In genomic region chr11:46254135-46254491, GRCh38 we compare ENCODE assay signal across 25 cellular contexts. TPM values are rescaled to one million over a fixed set of nuclear protein-coding genes. Genes with fewer than 3 reads are reported as not detected.
DNase-seq lines count a peak whose midpoint lies in the region; ATAC-seq and TF ChIP-seq lines count a peak whose summit lies in the region.
"Had no signal": no experiment of that assay in that cellular context is flagged by ENCODE, and none has a peak within 500 bp of the region (broad histone marks: within the 10 kb centered on the region; RNA-seq: fewer than 3 reads in every experiment).

No MANE protein-coding gene starts in this region.

- H3K36me3 ChIP-seq in H7 (replicated peaks; ENCODE audit: control insufficient read depth, insufficient read depth, low read length) (no peaks in the 10 kb centered on the region), Peyer's patch (no peaks in the 10 kb centered on the region), breast epithelium (no peaks in the 10 kb centered on the region)
- H3K36me3 ChIP-seq: lower lobe of right lung, right atrium auricular region, SJSA1, upper lobe of left lung had no signal

- no peaks in the 10 kb centered on the region for H3K36me3 Mint-ChIP-seq in progenitor cell of endocrine pancreas (ENCODE audit: insufficient read depth)
- H3K36me3 Mint-ChIP-seq in activated CD8-positive, alpha-beta T cell treated with anti-CD3 and anti-CD28 coated beads, Interleukin-2, amount 10 ng/mL, durations not matched to agents 7 days and 5 days (ENCODE audit: low read depth): no peaks in the 10 kb centered on the region
- H3K36me3 Mint-ChIP-seq: activated naive CD4-positive, alpha-beta T cell treated with anti-CD3 and anti-CD28 coated beads, Interleukin-2, amount 50 U/mL, for 24 hours had no signal

- intact Hi-C loops in left colon (cut with DNase I, micrococcal nuclease): no loop called here
- intact Hi-C loops in breast epithelium (cut with DNase I; ENCODE audit: low total_unique reads): no loop called here

- POLR2A ChIA-PET in activated CD8-positive, alpha-beta T cell treated with anti-CD3 and anti-CD28 coated beads, Interleukin-2, amount 10 ng/mL, durations not matched to agents 7 days and 5 days (lab: Charles Lee): no interaction called here

- ATAC-seq in left colon: peak; percentile 84
- no peak for ATAC-seq in GM21360 (IDR thresholded peaks at IDR 0.05; ENCODE audit: unreplicated experiment)
- no peak for ATAC-seq in activated CD8-positive, alpha-beta T cell treated with anti-CD3 and anti-CD28 coated beads, Interleukin-2, amount 10 ng/mL, durations not matched to agents 7 days and 5 days
- ATAC-seq: activated T-cell treated with anti-CD3 and anti-CD28 coated beads, Interleukin-2, amount 50 U/mL, for 72 hours; Panc1 had no signal

- H3K9me3 Mint-ChIP-seq in progenitor cell of endocrine pancreas (ENCODE audit: low read depth): no peaks in the 10 kb centered on the region
- no peaks in the 10 kb centered on the region for H3K9me3 Mint-ChIP-seq in activated CD8-positive, alpha-beta T cell treated with anti-CD3 and anti-CD28 coated beads, Interleukin-2, amount 10 ng/mL, durations not matched to agents 7 days and 5 days (ENCODE audit: insufficient read depth)
- H3K9me3 Mint-ChIP-seq: activated naive CD4-positive, alpha-beta T cell treated with anti-CD3 and anti-CD28 coated beads, Interleukin-2, amount 50 U/mL, for 24 hours; activated T-cell treated with anti-CD3 and anti-CD28 coated beads, Interleukin-2, amount 50 U/mL, for 72 hours; CD4-positive, alpha-beta T cell; T-helper 1 cell treated with Interleukin-12 subunit alpha and Interleukin-12 subunit beta and Interleukin-4 antibody, amounts not matched to agents 30 μg/mL and 1 μg/mL, for 36 hours had no signal

- peak overlapping the region; percentile 74 for H3K27ac Mint-ChIP-seq in progenitor cell of endocrine pancreas
- H3K27ac Mint-ChIP-seq in activated CD8-positive, alpha-beta T cell treated with anti-CD3 and anti-CD28 coated beads, Interleukin-2, amount 10 ng/mL, durations not matched to agents 7 days and 5 days: no peak overlapping the region
- H3K27ac Mint-ChIP-seq: activated naive CD4-positive, alpha-beta T cell treated with anti-CD3 and anti-CD28 coated beads, Interleukin-2, amount 50 U/mL, for 24 hours; activated T-cell treated with anti-CD3 and anti-CD28 coated beads, Interleukin-2, amount 50 U/mL, for 72 hours; CD4-positive, alpha-beta T cell; T-helper 1 cell treated with Interleukin-12 subunit alpha and Interleukin-12 subunit beta and Interleukin-4 antibody, amounts not matched to agents 30 μg/mL and 1 μg/mL, for 36 hours had no signal

- H3K4me3 ChIP-seq in H7 (ENCODE audit: insufficient read depth, low read depth, low read length) (no peak overlapping the region), Peyer's patch (no peak overlapping the region), breast epithelium (no peak overlapping the region)
- H3K4me3 ChIP-seq: lower lobe of right lung, right atrium auricular region, SJSA1, upper lobe of left lung had no signal

- no peak for TF ChIP-seq CTCF in Peyer's patch (IDR thresholded peaks at IDR 0.05)
- TF ChIP-seq CTCF in progenitor cell of endocrine pancreas (IDR thresholded peaks at IDR 0.05; ENCODE audit: unreplicated experiment): no peak
- TF ChIP-seq CTCF in breast epithelium (IDR thresholded peaks at IDR 0.05): no peak

- H3K4me3 Mint-ChIP-seq in progenitor cell of endocrine pancreas (ENCODE audit: low read depth): no peak overlapping the region
- H3K4me3 Mint-ChIP-seq in activated CD8-positive, alpha-beta T cell treated with anti-CD3 and anti-CD28 coated beads, Interleukin-2, amount 10 ng/mL, durations not matched to agents 7 days and 5 days: no peak overlapping the region
- H3K4me3 Mint-ChIP-seq: activated naive CD4-positive, alpha-beta T cell treated with anti-CD3 and anti-CD28 coated beads, Interleukin-2, amount 50 U/mL, for 24 hours; activated T-cell treated with anti-CD3 and anti-CD28 coated beads, Interleukin-2, amount 50 U/mL, for 72 hours; CD4-positive, alpha-beta T cell; T-helper 1 cell treated with Interleukin-12 subunit alpha and Interleukin-12 subunit beta and Interleukin-4 antibody, amounts not matched to agents 30 μg/mL and 1 μg/mL, for 36 hours had no signal

- H3K27ac ChIP-seq in Peyer's patch (peak overlapping the region in 1 of 4 donors; percentile 36), breast epithelium (no peak overlapping the region)
- H3K27ac ChIP-seq: lower lobe of right lung, right atrium auricular region, SJSA1, upper lobe of left lung had no signal

- no peaks in the 10 kb centered on the region for H3K27me3 Mint-ChIP-seq in progenitor cell of endocrine pancreas
- H3K27me3 Mint-ChIP-seq in activated CD8-positive, alpha-beta T cell treated with anti-CD3 and anti-CD28 coated beads, Interleukin-2, amount 10 ng/mL, durations not matched to agents 7 days and 5 days (ENCODE audit: low read depth): peaks cover 2% of the 10 kb centered on the region
- H3K27me3 Mint-ChIP-seq: activated naive CD4-positive, alpha-beta T cell treated with anti-CD3 and anti-CD28 coated beads, Interleukin-2, amount 50 U/mL, for 24 hours; CD4-positive, alpha-beta T cell had no signal

- H3K4me1 Mint-ChIP-seq in progenitor cell of endocrine pancreas (ENCODE audit: low read depth): peaks cover 29% of the 10 kb centered on the region
- H3K4me1 Mint-ChIP-seq in activated CD8-positive, alpha-beta T cell treated with anti-CD3 and anti-CD28 coated beads, Interleukin-2, amount 10 ng/mL, durations not matched to agents 7 days and 5 days (ENCODE audit: low read depth): no peaks in the 10 kb centered on the region
- H3K4me1 Mint-ChIP-seq: activated naive CD4-positive, alpha-beta T cell treated with anti-CD3 and anti-CD28 coated beads, Interleukin-2, amount 50 U/mL, for 24 hours had no signal

- peak; percentile 69 for DNase-seq in H7
- DNase-seq in Peyer's patch: peak in 2 of 3 donors; percentile 73 to 74
- DNase-seq in left colon: peak; percentile 77 to 89
- no peak for DNase-seq in progenitor cell of endocrine pancreas (ENCODE audit: low spot score, unreplicated experiment)
- DNase-seq in pons (ENCODE audit: low spot score): no peak
- DNase-seq in activated CD8-positive, alpha-beta T cell treated with anti-CD3 and anti-CD28 coated beads, Interleukin-2, amount 10 ng/mL, durations not matched to agents 7 days and 5 days: no peak
- no peak for DNase-seq in breast epithelium (ENCODE audit: low spot score in 2 of 2)
- DNase-seq: activated CD4-positive, alpha-beta T cell treated with anti-CD3 and anti-CD28 coated beads for 48 hours; activated T-cell treated with anti-CD3 and anti-CD28 coated beads, Interleukin-2, amount 50 U/mL, for 72 hours; CD4-positive, alpha-beta T cell; DMS 273 treated with DMSO at 0.1 percent for 48 hours; Karpas-422; lower lobe of right lung; MV-4-11; NCI-H2171; NCI-H510A treated with DMSO at 0.1 percent for 48 hours; occipital lobe; stimulated activated CD4-positive, alpha-beta T cell treated with anti-CD3 and anti-CD28 coated beads, Interleukin-4, amount 100 ng/mL, for 4 hours had no signal

- H3K9me3 ChIP-seq in Peyer's patch: no peaks in the 10 kb centered on the region
- no peaks in the 10 kb centered on the region for H3K9me3 ChIP-seq in breast epithelium
- H3K9me3 ChIP-seq: lower lobe of right lung, right atrium auricular region, SJSA1, upper lobe of left lung had no signal

- CTCF ChIA-PET in activated CD8-positive, alpha-beta T cell treated with anti-CD3 and anti-CD28 coated beads, Interleukin-2, amount 10 ng/mL, durations not matched to agents 7 days and 5 days (lab: Charles Lee): interaction anchor here (0.9 kb wide), 1 partner anchor 15 kb away, joined by 3 read pairs; no protein-coding TSS in a partner anchor

- H3K4me1 ChIP-seq in Peyer's patch (peaks cover 0 to 41% (median 2%) of the 10 kb centered on the region in 4 donors), breast epithelium (no peaks in the 10 kb centered on the region)
- H3K4me1 ChIP-seq: lower lobe of right lung, right atrium auricular region, upper lobe of left lung had no signal

- H3K27me3 ChIP-seq in H7 (ENCODE audit: control insufficient read depth, insufficient read depth, low read length) (no peaks in the 10 kb centered on the region), Peyer's patch (no peaks in the 10 kb centered on the region), breast epithelium (no peaks in the 10 kb centered on the region)
- H3K27me3 ChIP-seq: right atrium auricular region, SJSA1, upper lobe of left lung had no signal

- no peak for TF ChIP-seq POLR2A in Peyer's patch (IDR thresholded peaks at IDR 0.05)
- TF ChIP-seq POLR2A in breast epithelium (IDR thresholded peaks at IDR 0.05): no peak

RNA-seq across cellular contexts. Expression of gene CREB3L1, which starts 23.3 kb away (rescaled TPM):
- total RNA-seq in H7 (2014; rRNA removed; shearing (Covaris generic)): 1.6 and 5.0 TPM in 2 replicates
- total RNA-seq in Peyer's patch: 10 to 100 TPM; 13.2 to 50.6 (median 30.3) TPM
- 100 to 1,000 TPM; 118 to 200 TPM for total RNA-seq in left colon
- total RNA-seq in progenitor cell of endocrine pancreas: 9.5 and 9.6 TPM in 2 replicates
- total RNA-seq in activated CD8-positive, alpha-beta T cell treated with anti-CD3 and anti-CD28 coated beads, Interleukin-2, amount 10 ng/mL, durations not matched to agents 7 days and 5 days: not detected
- total RNA-seq in breast epithelium: 1 to 10 TPM; 1.6 to 5.1 (median 2.0) TPM
- total RNA-seq: activated T-cell treated with anti-CD3 and anti-CD28 coated beads, Interleukin-2, amount 50 U/mL, for 72 hours; CD4-positive, alpha-beta T cell had no signal

Comparison
In these comparisons a context has a peak if more than half of its experiments do, and no peak if none do; other contexts are left out.
1. DNase-seq: peak in H7 (single experiment), Peyer's patch (2 of 3) and left colon (2 of 2); none in progenitor cell of endocrine pancreas (single experiment), pons (single experiment), activated CD8-positive, alpha-beta T cell treated with anti-CD3 and anti-CD28 coated beads, Interleukin-2, amount 10 ng/mL, durations not matched to agents 7 days and 5 days (single experiment) and breast epithelium (0 of 2).